ENCODE assay signal across 1 cellular context in genomic region chr19:6460099-6460884, GRCh38.
A peak's percentile ranks its signal among the peaks of the same experiment; 100 is the strongest.
TF ChIP-seq lines count a peak whose summit lies in the region.

No MANE protein-coding gene starts in this region.

TF ChIP-seq in HepG2, 621 proteins besides CTCF, POLR2A, EP300 and RAD21 (continued from another document and continues in another):
- TF ChIP-seq, protein P1, sequence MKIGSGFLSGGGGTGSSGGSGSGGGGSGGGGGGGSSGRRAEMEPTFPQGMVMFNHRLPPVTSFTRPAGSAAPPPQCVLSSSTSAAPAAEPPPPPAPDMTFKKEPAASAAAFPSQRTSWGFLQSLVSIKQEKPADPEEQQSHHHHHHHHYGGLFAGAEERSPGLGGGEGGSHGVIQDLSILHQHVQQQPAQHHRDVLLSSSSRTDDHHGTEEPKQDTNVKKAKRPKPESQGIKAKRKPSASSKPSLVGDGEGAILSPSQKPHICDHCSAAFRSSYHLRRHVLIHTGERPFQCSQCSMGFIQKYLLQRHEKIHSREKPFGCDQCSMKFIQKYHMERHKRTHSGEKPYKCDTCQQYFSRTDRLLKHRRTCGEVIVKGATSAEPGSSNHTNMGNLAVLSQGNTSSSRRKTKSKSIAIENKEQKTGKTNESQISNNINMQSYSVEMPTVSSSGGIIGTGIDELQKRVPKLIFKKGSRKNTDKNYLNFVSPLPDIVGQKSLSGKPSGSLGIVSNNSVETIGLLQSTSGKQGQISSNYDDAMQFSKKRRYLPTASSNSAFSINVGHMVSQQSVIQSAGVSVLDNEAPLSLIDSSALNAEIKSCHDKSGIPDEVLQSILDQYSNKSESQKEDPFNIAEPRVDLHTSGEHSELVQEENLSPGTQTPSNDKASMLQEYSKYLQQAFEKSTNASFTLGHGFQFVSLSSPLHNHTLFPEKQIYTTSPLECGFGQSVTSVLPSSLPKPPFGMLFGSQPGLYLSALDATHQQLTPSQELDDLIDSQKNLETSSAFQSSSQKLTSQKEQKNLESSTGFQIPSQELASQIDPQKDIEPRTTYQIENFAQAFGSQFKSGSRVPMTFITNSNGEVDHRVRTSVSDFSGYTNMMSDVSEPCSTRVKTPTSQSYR (CRISPR knock-in tag; IDR thresholded peaks at IDR 0.05; ENCODE audit: borderline replicate concordance), result 0 out of 2 replicates have a peak, but pooled peaks have one; percentile 27
- TF ChIP-seq ZSCAN5A (CRISPR knock-in tag; IDR thresholded peaks at IDR 0.05; ENCODE audit: borderline replicate concordance), result no peak
- no peak for TF ChIP-seq SSRP1 (CRISPR knock-in tag; IDR thresholded peaks at IDR 0.05)
- no peak; the same call in 1 of the 2 replicates for TF ChIP-seq KLF6 (CRISPR knock-in tag; IDR thresholded peaks at IDR 0.05)
- no peak for TF ChIP-seq EEA1 (CRISPR knock-in tag; IDR thresholded peaks at IDR 0.05; ENCODE audit: borderline replicate concordance)
- TF ChIP-seq, protein P2, sequence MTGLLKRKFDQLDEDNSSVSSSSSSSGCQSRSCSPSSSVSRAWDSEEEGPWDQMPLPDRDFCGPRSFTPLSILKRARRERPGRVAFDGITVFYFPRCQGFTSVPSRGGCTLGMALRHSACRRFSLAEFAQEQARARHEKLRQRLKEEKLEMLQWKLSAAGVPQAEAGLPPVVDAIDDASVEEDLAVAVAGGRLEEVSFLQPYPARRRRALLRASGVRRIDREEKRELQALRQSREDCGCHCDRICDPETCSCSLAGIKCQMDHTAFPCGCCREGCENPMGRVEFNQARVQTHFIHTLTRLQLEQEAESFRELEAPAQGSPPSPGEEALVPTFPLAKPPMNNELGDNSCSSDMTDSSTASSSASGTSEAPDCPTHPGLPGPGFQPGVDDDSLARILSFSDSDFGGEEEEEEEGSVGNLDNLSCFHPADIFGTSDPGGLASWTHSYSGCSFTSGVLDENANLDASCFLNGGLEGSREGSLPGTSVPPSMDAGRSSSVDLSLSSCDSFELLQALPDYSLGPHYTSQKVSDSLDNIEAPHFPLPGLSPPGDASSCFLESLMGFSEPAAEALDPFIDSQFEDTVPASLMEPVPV (CRISPR knock-in tag; IDR thresholded peaks at IDR 0.05), result 0 out of 2 replicates have a peak, but pooled peaks have one; percentile 61
- no peak for TF ChIP-seq ZNF362 (CRISPR knock-in tag; IDR thresholded peaks at IDR 0.05; ENCODE audit: borderline replicate concordance)
- TF ChIP-seq ZNF205 (CRISPR knock-in tag; IDR thresholded peaks at IDR 0.05), result no peak
- TF ChIP-seq, protein P3, sequence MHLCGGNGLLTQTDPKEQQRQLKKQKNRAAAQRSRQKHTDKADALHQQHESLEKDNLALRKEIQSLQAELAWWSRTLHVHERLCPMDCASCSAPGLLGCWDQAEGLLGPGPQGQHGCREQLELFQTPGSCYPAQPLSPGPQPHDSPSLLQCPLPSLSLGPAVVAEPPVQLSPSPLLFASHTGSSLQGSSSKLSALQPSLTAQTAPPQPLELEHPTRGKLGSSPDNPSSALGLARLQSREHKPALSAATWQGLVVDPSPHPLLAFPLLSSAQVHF (CRISPR knock-in tag; IDR thresholded peaks at IDR 0.05), result no peak
- TF ChIP-seq U2AF1 (optimal IDR thresholded peaks at IDR 0.05; ENCODE audit: low read depth, low read length), result peak; percentile 87
- TF ChIP-seq FOXA3 (CRISPR knock-in tag; IDR thresholded peaks at IDR 0.05), result peak; percentile 36; the same call in 1 of the 2 replicates
- TF ChIP-seq ZNF407 (CRISPR knock-in tag; IDR thresholded peaks at IDR 0.05; ENCODE audit: not compliant biosample characterization), result no peak
- peak; percentile 42; the same call in 1 of the 2 replicates for TF ChIP-seq ZNF318 (CRISPR knock-in tag; IDR thresholded peaks at IDR 0.05)
- TF ChIP-seq JDP2 (CRISPR knock-in tag; IDR thresholded peaks at IDR 0.05; ENCODE audit: borderline replicate concordance), result no peak
- no peak for TF ChIP-seq ZMAT3 (CRISPR knock-in tag; conservative IDR thresholded peaks at IDR 0.05)
- no peak for TF ChIP-seq SATB2 (CRISPR knock-in tag; IDR thresholded peaks at IDR 0.05)
- TF ChIP-seq ZNF784 (CRISPR knock-in tag; IDR thresholded peaks at IDR 0.05; ENCODE audit: borderline replicate concordance), result no peak
- TF ChIP-seq, protein P4, sequence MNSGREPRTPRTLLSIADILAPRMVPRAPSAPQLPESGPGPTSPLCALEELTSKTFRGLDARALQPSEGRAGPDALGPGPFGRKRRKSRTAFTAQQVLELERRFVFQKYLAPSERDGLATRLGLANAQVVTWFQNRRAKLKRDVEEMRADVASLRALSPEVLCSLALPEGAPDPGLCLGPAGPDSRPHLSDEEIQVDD (CRISPR knock-in tag; IDR thresholded peaks at IDR 0.05; ENCODE audit: borderline replicate concordance), result no peak
- no peak for TF ChIP-seq GATA4 (IDR thresholded peaks at IDR 0.05; ENCODE audit: borderline replicate concordance, low read depth)
